Comparison of ENCODE assay signal across 1 cellular context in genomic region chr6:43127180-43127579, GRCh38.
TF ChIP-seq lines count a peak whose summit lies in the region.

No MANE protein-coding gene starts in this region.

TF ChIP-seq in H1, 55 proteins besides CTCF, POLR2A, EP300 and RAD21:
- TF ChIP-seq E2F6 (IDR thresholded peaks at IDR 0.05), result no peak
- TF ChIP-seq EZH2 (IDR thresholded peaks at IDR 0.05; ENCODE audit: low read depth, low read length, severe bottlenecking), result no peak
- TF ChIP-seq TCF12 (IDR thresholded peaks at IDR 0.05; ENCODE audit: low read depth, low read length), result no peak
- no peak for TF ChIP-seq TAF7 (optimal IDR thresholded peaks at IDR 0.05; ENCODE audit: borderline replicate concordance, low read depth, low read length)
- no peak for TF ChIP-seq CBX5 (IDR thresholded peaks at IDR 0.05; ENCODE audit: low read depth, low read length)
- no peak for TF ChIP-seq SUZ12 (IDR thresholded peaks at IDR 0.05; ENCODE audit: low read length)
- TF ChIP-seq RBBP5 (IDR thresholded peaks at IDR 0.05; ENCODE audit: borderline replicate concordance, low read depth, low read length), result no peak
- TF ChIP-seq MAX (IDR thresholded peaks at IDR 0.05), result no peak
- TF ChIP-seq JUND (IDR thresholded peaks at IDR 0.05; ENCODE audit: low read length), result no peak
- no peak for TF ChIP-seq ASH2L (IDR thresholded peaks at IDR 0.05; ENCODE audit: low read length)
- TF ChIP-seq SIRT6 (IDR thresholded peaks at IDR 0.05; ENCODE audit: low read length), result no peak
- no peak for TF ChIP-seq HDAC6 (IDR thresholded peaks at IDR 0.05; ENCODE audit: low read depth, low read length)
- no peak for TF ChIP-seq TBP (IDR thresholded peaks at IDR 0.05; ENCODE audit: low read depth, low read length)
- no peak for TF ChIP-seq SP2 (IDR thresholded peaks at IDR 0.05; ENCODE audit: low read length)
- no peak for TF ChIP-seq CREB1 (IDR thresholded peaks at IDR 0.05)
